In genomic region chr4:26861434-26862186, GRCh38 we compare ENCODE assay signal across 8 cellular contexts. TPM values are rescaled to one million over a fixed set of nuclear protein-coding genes. Genes with fewer than 3 reads are reported as not detected.
DNase-seq lines count a peak whose midpoint lies in the region; ATAC-seq, FAIRE-seq and TF ChIP-seq lines count a peak whose summit lies in the region.

No MANE protein-coding gene starts in this region.

- peak overlapping the region; percentile 88 for H3K4me3 ChIP-seq in WI38 (ENCODE audit: low read depth, low read length)
- H3K4me3 ChIP-seq in cardiac fibroblast (replicated peaks in 1 of 2; ENCODE audit: low read depth in 2 of 2, low read length in 2 of 2), result peak overlapping the region; percentile 67 to 83
- H3K4me3 ChIP-seq in kidney (ENCODE audit: low read length in 2 of 2), result peak overlapping the region; percentile 86 to 93

- intact Hi-C loops in kidney (cut with DNase I), result no loop called here

- peak; percentile 52 for ATAC-seq in GM18511 (IDR thresholded peaks at IDR 0.05; ENCODE audit: unreplicated experiment)
- ATAC-seq in HG02885 (IDR thresholded peaks at IDR 0.05; ENCODE audit: poor library complexity, unreplicated experiment), result peak; percentile 45

- DNase-seq in NCI-H187 treated with DMSO at 0.1 percent for 48 hours (lab: John Stamatoyannopoulos, UW), result peak; percentile 56
- DNase-seq in cardiac fibroblast (ENCODE audit: low read depth in 2 of 2), result peak; percentile 65 to 67
- peak; percentile 91 for DNase-seq in kidney
- peak; percentile 32 to 64 (median 58) for DNase-seq in stimulated activated CD4-positive, alpha-beta T cell treated with anti-CD3 and anti-CD28 coated beads, Interleukin-1b, Interleukin-23, amount 100 ng/mL, for 24 hours (ENCODE audit: low read depth in 4 of 4, low spot score in 1 of 4)
- DNase-seq in 8988T, result no peak

- H3K9me3 ChIP-seq in kidney (ENCODE audit: control insufficient read depth in 1 of 2, low read length in 2 of 2), result no peaks in the 10 kb centered on the region

- TF ChIP-seq CTCF in WI38 (IDR thresholded peaks at IDR 0.05; ENCODE audit: low read depth, low read length) (no peak), cardiac fibroblast (IDR thresholded peaks at IDR 0.05; ENCODE audit: low read depth, low read length) (no peak), kidney (IDR thresholded peaks at IDR 0.05; ENCODE audit: borderline replicate concordance, extremely low read depth, insufficient read depth) (no peak)

- H3K36me3 ChIP-seq in kidney (ENCODE audit: control insufficient read depth in 1 of 2, insufficient read depth in 2 of 2, low read length in 2 of 2), result no peaks in the 10 kb centered on the region

- H3K27ac ChIP-seq in kidney (ENCODE audit: low read depth in 2 of 2, low read length in 2 of 2), result peak overlapping the region; percentile 79 to 88

- no peak for FAIRE-seq in kidney (lab: Jason Lieb, UNC)

- H3K4me1 ChIP-seq in kidney (ENCODE audit: control insufficient read depth in 1 of 2, insufficient read depth in 1 of 2, low read depth in 1 of 2, low read length in 2 of 2), result peaks cover 8 to 21% of the 10 kb centered on the region in 2 donors

- H3K9ac ChIP-seq in kidney (ENCODE audit: low read length in 2 of 2), result peak overlapping the region; percentile 67 to 81

RNA-seq across cellular contexts. Expression of gene STIM2, which starts 1.0 kb away (rescaled TPM):
- total RNA-seq in kidney, result 38.9 TPM
- 27.8 TPM for polyA plus RNA-seq in kidney (ENCODE audit: insufficient read depth, low read depth, low replicate concordance)
